Comparison of ENCODE assay signal across 8 cellular contexts in the genomic region with DNA sequence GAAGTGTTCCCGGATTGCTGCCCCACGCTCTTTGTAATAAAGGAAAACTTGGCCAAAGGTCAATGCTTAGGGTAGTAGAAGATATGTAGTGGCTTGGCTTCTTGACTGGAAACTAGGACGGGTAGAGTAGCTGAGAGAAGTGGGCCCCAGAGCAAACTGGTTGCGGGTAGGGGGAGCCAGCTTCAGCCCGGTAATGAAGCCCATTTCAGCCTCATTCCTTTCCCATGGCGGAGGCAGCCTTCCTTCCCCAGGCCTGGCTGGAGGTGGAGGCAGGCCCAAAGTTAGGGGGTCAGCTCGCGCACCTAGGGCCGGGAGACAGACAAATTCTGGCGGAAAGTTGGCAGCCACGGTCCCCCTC. TPM values are rescaled to one million over a fixed set of nuclear protein-coding genes. Genes with fewer than 3 reads are reported as not detected.
DNase-seq lines count a peak whose midpoint lies in the region; ATAC-seq, FAIRE-seq and TF ChIP-seq lines count a peak whose summit lies in the region.

No MANE protein-coding gene starts in this region.

- no peak for FAIRE-seq in GM12891 (lab: Jason Lieb, UNC)

- POLR2A ChIA-PET in activated CD4-positive, alpha-beta memory T cell treated with anti-CD3 and anti-CD28 coated beads for 36 hours (lab: Charles Lee): no interaction called here
- POLR2A ChIA-PET in activated CD4-positive, alpha-beta memory T cell treated with anti-CD3 and anti-CD28 coated beads, Interleukin-2, amount 10 ng/mL, durations not matched to agents 7 days and 5 days (lab: Charles Lee): no interaction called here

- ATAC-seq in T-helper 17 cell (no peak), HG03095 (IDR thresholded peaks at IDR 0.05; ENCODE audit: unreplicated experiment) (no peak)

- intact Hi-C loops in activated CD4-positive, alpha-beta memory T cell treated with anti-CD3 and anti-CD28 coated beads for 36 hours (cut with micrococcal nuclease): no loop called here

- H3K9me3 ChIP-seq in T-helper 17 cell (ENCODE audit: control insufficient read depth, low read length, poor library complexity, severe bottlenecking): no peaks in the 10 kb centered on the region

- TF ChIP-seq CTCF in foreskin fibroblast (IDR thresholded peaks at IDR 0.05; ENCODE audit: low read depth, low read length): no peak

- TF ChIP-seq POLR2A in GM12891 (IDR thresholded peaks at IDR 0.05; ENCODE audit: low read depth, low read length): no peak

- peak overlapping the region; percentile 64 for H3K4me3 Mint-ChIP-seq in activated CD4-positive, alpha-beta memory T cell treated with anti-CD3 and anti-CD28 coated beads for 36 hours
- no peak overlapping the region for H3K4me3 Mint-ChIP-seq in activated CD4-positive, alpha-beta memory T cell treated with anti-CD3 and anti-CD28 coated beads, Interleukin-2, amount 10 ng/mL, durations not matched to agents 7 days and 5 days
- H3K4me3 Mint-ChIP-seq in T-helper 17 cell: peak overlapping the region; percentile 80

- peaks cover 18% of the 10 kb centered on the region for H3K27me3 Mint-ChIP-seq in activated CD4-positive, alpha-beta memory T cell treated with anti-CD3 and anti-CD28 coated beads for 36 hours
- peaks cover 14% of the 10 kb centered on the region for H3K27me3 Mint-ChIP-seq in activated CD4-positive, alpha-beta memory T cell treated with anti-CD3 and anti-CD28 coated beads, Interleukin-2, amount 10 ng/mL, durations not matched to agents 7 days and 5 days
- peaks cover 13% of the 10 kb centered on the region for H3K27me3 Mint-ChIP-seq in T-helper 17 cell

- H3K4me1 Mint-ChIP-seq in activated CD4-positive, alpha-beta memory T cell treated with anti-CD3 and anti-CD28 coated beads for 36 hours (ENCODE audit: low read depth): peaks cover 8% of the 10 kb centered on the region
- H3K4me1 Mint-ChIP-seq in activated CD4-positive, alpha-beta memory T cell treated with anti-CD3 and anti-CD28 coated beads, Interleukin-2, amount 10 ng/mL, durations not matched to agents 7 days and 5 days: peaks cover 6% of the 10 kb centered on the region
- peaks cover 4% of the 10 kb centered on the region for H3K4me1 Mint-ChIP-seq in T-helper 17 cell

- CTCF ChIA-PET in activated CD4-positive, alpha-beta memory T cell treated with anti-CD3 and anti-CD28 coated beads for 36 hours (lab: Charles Lee): no interaction called here
- CTCF ChIA-PET in activated CD4-positive, alpha-beta memory T cell treated with anti-CD3 and anti-CD28 coated beads, Interleukin-2, amount 10 ng/mL, durations not matched to agents 7 days and 5 days (lab: Charles Lee): no interaction called here

- DNase-seq in activated CD4-positive, alpha-beta memory T cell treated with anti-CD3 and anti-CD28 coated beads for 36 hours: no peak
- DNase-seq in activated CD4-positive, alpha-beta memory T cell treated with anti-CD3 and anti-CD28 coated beads, Interleukin-2, amount 10 ng/mL, durations not matched to agents 7 days and 5 days: no peak
- DNase-seq in T-helper 17 cell (no peak), foreskin fibroblast (peak; percentile 57 to 79), occipital lobe (lab: John Stamatoyannopoulos, UW) (peak; percentile 31), GM12891 (ENCODE audit: insufficient read length, low spot score) (no peak), NCI-H524 (lab: John Stamatoyannopoulos, UW) (no peak)

- no peak overlapping the region for H3K27ac Mint-ChIP-seq in activated CD4-positive, alpha-beta memory T cell treated with anti-CD3 and anti-CD28 coated beads for 36 hours
- H3K27ac Mint-ChIP-seq in activated CD4-positive, alpha-beta memory T cell treated with anti-CD3 and anti-CD28 coated beads, Interleukin-2, amount 10 ng/mL, durations not matched to agents 7 days and 5 days: no peak overlapping the region
- no peak overlapping the region for H3K27ac Mint-ChIP-seq in T-helper 17 cell

- no peaks in the 10 kb centered on the region for H3K9me3 Mint-ChIP-seq in activated CD4-positive, alpha-beta memory T cell treated with anti-CD3 and anti-CD28 coated beads for 36 hours
- H3K9me3 Mint-ChIP-seq in activated CD4-positive, alpha-beta memory T cell treated with anti-CD3 and anti-CD28 coated beads, Interleukin-2, amount 10 ng/mL, durations not matched to agents 7 days and 5 days: no peaks in the 10 kb centered on the region

- H3K4me3 ChIP-seq in foreskin fibroblast (ENCODE audit: low read depth in 1 of 2, low read length in 2 of 2): peak overlapping the region; percentile 86 to 95

- H3K36me3 Mint-ChIP-seq in activated CD4-positive, alpha-beta memory T cell treated with anti-CD3 and anti-CD28 coated beads for 36 hours: peaks cover 9% of the 10 kb centered on the region
- H3K36me3 Mint-ChIP-seq in activated CD4-positive, alpha-beta memory T cell treated with anti-CD3 and anti-CD28 coated beads, Interleukin-2, amount 10 ng/mL, durations not matched to agents 7 days and 5 days (ENCODE audit: low read depth): no peaks in the 10 kb centered on the region
- H3K36me3 Mint-ChIP-seq in T-helper 17 cell (ENCODE audit: low read depth): peaks cover 9% of the 10 kb centered on the region

TF ChIP-seq in GM12891, 5 proteins besides CTCF, POLR2A, EP300 and RAD21:
- TF ChIP-seq SPI1 (IDR thresholded peaks at IDR 0.05; ENCODE audit: low read depth, low read length) (no peak), TAF1 (IDR thresholded peaks at IDR 0.05; ENCODE audit: low read depth, low read length) (no peak), POU2F2 (IDR thresholded peaks at IDR 0.05; ENCODE audit: low read depth, low read length) (no peak), POLR2AphosphoS5 (IDR thresholded peaks at IDR 0.05; ENCODE audit: low read depth, low read length) (no peak), PAX5 (IDR thresholded peaks at IDR 0.05; ENCODE audit: insufficient read depth, low read length, severe bottlenecking) (no peak)

RNA-seq across cellular contexts. Expression of gene NEXN, which starts 0.4 kb away (rescaled TPM):
- under 1 TPM; 0.51 to 0.57 TPM for total RNA-seq in activated CD4-positive, alpha-beta memory T cell treated with anti-CD3 and anti-CD28 coated beads for 36 hours
- total RNA-seq in activated CD4-positive, alpha-beta memory T cell treated with anti-CD3 and anti-CD28 coated beads, Interleukin-2, amount 10 ng/mL, durations not matched to agents 7 days and 5 days: 1 to 10 TPM in 1 of 2 experiments, under 1 TPM in 1; 0.95 to 1.1 TPM
- total RNA-seq in T-helper 17 cell (1 to 10 TPM in 1 of 2 donors, under 1 TPM in 1; 0.90 to 4.5 TPM), occipital lobe (0.31 TPM)
- polyA plus RNA-seq in GM12891 (2012; ENCODE audit: low read depth, missing spikeins): 5.6 TPM

Comparison
In these comparisons a context has a peak if more than half of its experiments do, and no peak if none do; other contexts are left out.
1. DNase-seq: peak in foreskin fibroblast (2 of 2) and occipital lobe (single experiment); none in activated CD4-positive, alpha-beta memory T cell treated with anti-CD3 and anti-CD28 coated beads for 36 hours (single experiment), activated CD4-positive, alpha-beta memory T cell treated with anti-CD3 and anti-CD28 coated beads, Interleukin-2, amount 10 ng/mL, durations not matched to agents 7 days and 5 days (single experiment), T-helper 17 cell (0 of 3), GM12891 (single experiment) and NCI-H524 (0 of 2).